ENCODE assay signal across 13 cellular contexts in genomic region chr19:50565984-50566903, GRCh38. TPM values are rescaled to one million over a fixed set of nuclear protein-coding genes. Genes with fewer than 3 reads are reported as not detected.
A peak's percentile ranks its signal among the peaks of the same experiment; 100 is the strongest.
DNase-seq lines count a peak whose midpoint lies in the region; ATAC-seq, FAIRE-seq and TF ChIP-seq lines count a peak whose summit lies in the region.
"Had no signal": no experiment of that assay in that cellular context is flagged by ENCODE, and none has a peak within 500 bp of the region (broad histone marks: within the 10 kb centered on the region; RNA-seq: fewer than 3 reads in every experiment).

No MANE protein-coding gene starts in this region.

- no peaks in the 10 kb centered on the region for H3K36me3 Mint-ChIP-seq in mesothelial cell of epicardium
- H3K36me3 Mint-ChIP-seq: CD4-positive, CD25-positive, alpha-beta regulatory T cell had no signal

- no peak overlapping the region for H3K9ac ChIP-seq in adipocyte (ENCODE audit: low read length)

- DNase-seq in cardiac muscle cell (ENCODE audit: low read depth in 1 of 2, low spot score in 1 of 2) = no peak
- DNase-seq in cardiac septum (ENCODE audit: low spot score) = no peak
- DNase-seq in adipocyte (ENCODE audit: low read depth) = peak; percentile 4
- no peak for DNase-seq in mesothelial cell of epicardium (ENCODE audit: low spot score in 2 of 2, unreplicated experiment in 2 of 2)
- peak; percentile 22 for DNase-seq in urothelium cell line (ENCODE audit: low spot score)
- DNase-seq in germinal center (ENCODE audit: low spot score) = no peak
- DNase-seq: CD4-positive, CD25-positive, alpha-beta regulatory T cell; NCI-H1436 treated with DMSO at 0.1 percent for 48 hours had no signal

- intact Hi-C loops in cardiac septum (cut with DNase I) = no loop called here

- H3K4me3 ChIP-seq in cardiac muscle cell (peak overlapping the region; percentile 95), adipocyte (ENCODE audit: low read length) (no peak overlapping the region)

- no peak overlapping the region for H3K27ac ChIP-seq in cardiac muscle cell

- H3K27me3 ChIP-seq in cardiac muscle cell (peaks cover 46% of the 10 kb centered on the region), adipocyte (replicated peaks; ENCODE audit: control insufficient read depth, insufficient read depth, low read length) (peaks cover 34% of the 10 kb centered on the region)

- no peak overlapping the region for H3K27ac Mint-ChIP-seq in mesothelial cell of epicardium

- peak overlapping the region; percentile 57 for H3K4me3 Mint-ChIP-seq in mesothelial cell of epicardium

- H3K36me3 ChIP-seq in cardiac muscle cell (no peaks in the 10 kb centered on the region), adipocyte (ENCODE audit: control insufficient read depth, insufficient read depth, low read length, severe bottlenecking) (no peaks in the 10 kb centered on the region)

- H3K4me1 ChIP-seq in cardiac muscle cell (ENCODE audit: low read depth) (peaks cover 20% of the 10 kb centered on the region), adipocyte (ENCODE audit: control insufficient read depth, insufficient read depth, low read length) (no peaks in the 10 kb centered on the region)

- peaks cover 5% of the 10 kb centered on the region for H3K4me1 Mint-ChIP-seq in mesothelial cell of epicardium

- no peaks in the 10 kb centered on the region for H3K9me3 Mint-ChIP-seq in mesothelial cell of epicardium
- H3K9me3 Mint-ChIP-seq: CD4-positive, CD25-positive, alpha-beta regulatory T cell had no signal

- TF ChIP-seq CTCF in cardiac muscle cell (IDR thresholded peaks at IDR 0.05; ENCODE audit: low read depth, low read length) = no peak
- no peak for TF ChIP-seq CTCF in mesothelial cell of epicardium (IDR thresholded peaks at IDR 0.05; ENCODE audit: unreplicated experiment)

- H3K27me3 Mint-ChIP-seq in mesothelial cell of epicardium (ENCODE audit: low read depth) = peaks cover 84% of the 10 kb centered on the region

- no peaks in the 10 kb centered on the region for H3K9me3 ChIP-seq in cardiac muscle cell (ENCODE audit: low read depth)
- no peaks in the 10 kb centered on the region for H3K9me3 ChIP-seq in adipocyte (ENCODE audit: control insufficient read depth, low read length)

- no peak for FAIRE-seq in urothelium cell line (lab: Jason Lieb, UNC)
- FAIRE-seq: GM12892 had no signal

- no peak for ATAC-seq in HG03025 (IDR thresholded peaks at IDR 0.05; ENCODE audit: low FRiP score, unreplicated experiment)
- ATAC-seq in GM18867 (IDR thresholded peaks at IDR 0.05; ENCODE audit: unreplicated experiment) = no peak

RNA-seq across cellular contexts. Expression of gene LRRC4B, which starts 2.0 kb away (rescaled TPM):
- total RNA-seq in cardiac muscle cell (38.7 and 56.4 TPM in 2 replicates), cardiac septum (0.81 TPM), mesothelial cell of epicardium (15.2 to 16.9 TPM (median 16.3 TPM) in 3 replicates)
- polyA plus RNA-seq in cardiac muscle cell = 5.8 and 6.2 TPM in 2 replicates
- total RNA-seq: CD4-positive, CD25-positive, alpha-beta regulatory T cell; myocyte had no signal
- polyA plus RNA-seq: CD4-positive, CD25-positive, alpha-beta regulatory T cell had no signal

RNA-seq across cellular contexts. Expression of gene ASPDH, which starts 52.5 kb away (rescaled TPM):
- not detected in 2 replicates for total RNA-seq in cardiac muscle cell
- not detected in 2 replicates for polyA plus RNA-seq in cardiac muscle cell
- not detected for total RNA-seq in cardiac septum
- total RNA-seq in mesothelial cell of epicardium = 0.70 TPM in 1 of 3 replicates, not detected in the others
- total RNA-seq: CD4-positive, CD25-positive, alpha-beta regulatory T cell; chondrocyte; myocyte had no signal
- polyA plus RNA-seq: CD4-positive, CD25-positive, alpha-beta regulatory T cell had no signal

RNA-seq across cellular contexts. Expression of gene JOSD2, which starts 55.3 kb away (rescaled TPM):
- total RNA-seq in cardiac muscle cell (21.4 and 25.4 TPM in 2 replicates), cardiac septum (36.1 TPM), mesothelial cell of epicardium (16.4 to 18.7 TPM (median 17.5 TPM) in 3 replicates)
- polyA plus RNA-seq in cardiac muscle cell = 29.5 and 44.8 TPM in 2 replicates

Comparison
In these comparisons a context has a peak if more than half of its experiments do, and no peak if none do; other contexts are left out.
1. DNase-seq: peak in adipocyte (single experiment) and urothelium cell line (single experiment); none in cardiac muscle cell (0 of 2), cardiac septum (single experiment), mesothelial cell of epicardium (0 of 2) and germinal center (single experiment).